ENCODE assay signal across 17 cellular contexts in genomic region chr15:73679180-73679579, GRCh38. TPM values are rescaled to one million over a fixed set of nuclear protein-coding genes. Genes with fewer than 3 reads are reported as not detected.
DNase-seq lines count a peak whose midpoint lies in the region; TF ChIP-seq lines count a peak whose summit lies in the region.
"Had no signal": no experiment of that assay in that cellular context is flagged by ENCODE, and none has a peak within 500 bp of the region (broad histone marks: within the 10 kb centered on the region; RNA-seq: fewer than 3 reads in every experiment).

No MANE protein-coding gene starts in this region.

- peak overlapping the region; percentile 14 for H3K27ac Mint-ChIP-seq in dendritic cell treated with granulocyte-macrophage colony-stimulating factor and Interleukin-4, amounts not matched to agents 40 ng/mL and 50 ng/mL, for 4 days
- H3K27ac Mint-ChIP-seq in neural crest cell (ENCODE audit: unreplicated experiment) = no peak overlapping the region
- H3K27ac Mint-ChIP-seq: CD4-positive, alpha-beta T cell had no signal

- H3K4me1 ChIP-seq in esophagus muscularis mucosa = peaks cover 7 to 16% (median 12%) of the 10 kb centered on the region in 4 donors
- H3K4me1 ChIP-seq: Caco-2 had no signal

- no peak overlapping the region for H3K4me3 Mint-ChIP-seq in dendritic cell treated with granulocyte-macrophage colony-stimulating factor and Interleukin-4, amounts not matched to agents 40 ng/mL and 50 ng/mL, for 4 days
- peak overlapping the region; percentile 29 for H3K4me3 Mint-ChIP-seq in neural crest cell
- H3K4me3 Mint-ChIP-seq: CD4-positive, alpha-beta T cell had no signal

- intact Hi-C loops in dendritic cell treated with granulocyte-macrophage colony-stimulating factor and Interleukin-4, amounts not matched to agents 40 ng/mL and 50 ng/mL, for 4 days (cut with micrococcal nuclease) = no loop called here
- intact Hi-C loops in esophagus muscularis mucosa (cut with DNase I) = no loop called here

- TF ChIP-seq POLR2A in esophagus muscularis mucosa (IDR thresholded peaks at IDR 0.05; ENCODE audit: low read depth) = no peak

- H3K36me3 ChIP-seq in esophagus muscularis mucosa (no peaks in the 10 kb centered on the region), H7 (replicated peaks; ENCODE audit: control insufficient read depth, insufficient read depth, low read length) (no peaks in the 10 kb centered on the region)

- TF ChIP-seq CTCF in neural crest cell (conservative IDR thresholded peaks at IDR 0.05) (no peak), esophagus muscularis mucosa (IDR thresholded peaks at IDR 0.05) (no peak)

- H3K27me3 ChIP-seq in esophagus muscularis mucosa (no peaks in the 10 kb centered on the region), H7 (ENCODE audit: control insufficient read depth, insufficient read depth, low read length) (no peaks in the 10 kb centered on the region)

- WGBS in esophagus muscularis mucosa = 79% methylated on average over 3 of the region's 3 CpGs

- no peak overlapping the region for H3K4me3 ChIP-seq in esophagus muscularis mucosa
- no peak overlapping the region for H3K4me3 ChIP-seq in H7 (ENCODE audit: insufficient read depth, low read depth, low read length)
- H3K4me3 ChIP-seq: A549 had no signal

- H3K36me3 Mint-ChIP-seq in dendritic cell treated with granulocyte-macrophage colony-stimulating factor and Interleukin-4, amounts not matched to agents 40 ng/mL and 50 ng/mL, for 4 days (ENCODE audit: low read depth) = no peaks in the 10 kb centered on the region
- H3K36me3 Mint-ChIP-seq in neural crest cell (ENCODE audit: low read depth) = no peaks in the 10 kb centered on the region

- H3K27ac ChIP-seq in esophagus muscularis mucosa (replicated peaks in 1 of 4) = no peak overlapping the region
- H3K27ac ChIP-seq: 22Rv1, A549, C4-2B had no signal

- peaks cover 47% of the 10 kb centered on the region for H3K4me1 Mint-ChIP-seq in dendritic cell treated with granulocyte-macrophage colony-stimulating factor and Interleukin-4, amounts not matched to agents 40 ng/mL and 50 ng/mL, for 4 days (ENCODE audit: low read depth)
- H3K4me1 Mint-ChIP-seq in neural crest cell = peaks cover 9% of the 10 kb centered on the region

- TF ChIP-seq EP300 in esophagus muscularis mucosa (IDR thresholded peaks at IDR 0.05) = no peak

- DNase-seq in activated CD8-positive, alpha-beta memory T cell treated with anti-CD3 and anti-CD28 coated beads for 24 hours = peak; percentile 32
- DNase-seq in activated CD8-positive, alpha-beta memory T cell treated with anti-CD3 and anti-CD28 coated beads, Interleukin-2, amount 50 U/mL, for 48 hours = no peak
- DNase-seq in neural crest cell (ENCODE audit: low read depth, low spot score) = no peak
- no peak for DNase-seq in esophagus muscularis mucosa (ENCODE audit: extremely low spot score)
- no peak for DNase-seq in activated T-cell treated with anti-CD3 and anti-CD28 coated beads, Interleukin-2, amount 50 U/mL, for 48 hours
- no peak for DNase-seq in H7
- DNase-seq: AML-193; Caco-2; CD4-positive, alpha-beta T cell; DMS153; DMS79; GDM1; IMR-90 had no signal

- peaks cover 48% of the 10 kb centered on the region for H3K27me3 Mint-ChIP-seq in dendritic cell treated with granulocyte-macrophage colony-stimulating factor and Interleukin-4, amounts not matched to agents 40 ng/mL and 50 ng/mL, for 4 days
- H3K27me3 Mint-ChIP-seq in neural crest cell (ENCODE audit: low read depth) = peaks cover 5% of the 10 kb centered on the region

- H3K9me3 Mint-ChIP-seq in dendritic cell treated with granulocyte-macrophage colony-stimulating factor and Interleukin-4, amounts not matched to agents 40 ng/mL and 50 ng/mL, for 4 days = no peaks in the 10 kb centered on the region
- H3K9me3 Mint-ChIP-seq in neural crest cell = no peaks in the 10 kb centered on the region
- H3K9me3 Mint-ChIP-seq: CD4-positive, alpha-beta T cell had no signal

- no peaks in the 10 kb centered on the region for H3K9me3 ChIP-seq in esophagus muscularis mucosa
- H3K9me3 ChIP-seq: A549, Caco-2 had no signal

RNA-seq across cellular contexts. Expression of gene CD276, which starts 5.0 kb away (rescaled TPM):
- total RNA-seq in neural crest cell (184 and 199 TPM in 2 replicates), esophagus muscularis mucosa (10 to 100 TPM; 31.8 to 58.1 (median 40.1) TPM)
- 127 and 136 TPM in 2 replicates for total RNA-seq in H7 (2014; rRNA removed; shearing (Covaris generic))
- total RNA-seq: CD4-positive, alpha-beta T cell had no signal

RNA-seq across cellular contexts. Expression of gene NPTN, which starts 46.0 kb away (rescaled TPM):
- total RNA-seq in neural crest cell (51.0 and 54.9 TPM in 2 replicates), esophagus muscularis mucosa (100 to 1,000 TPM; 218 to 281 (median 246) TPM)
- total RNA-seq in H7 (2014; rRNA removed; shearing (Covaris generic)) = 72.9 and 85.4 TPM in 2 replicates
